In genomic region chr1:53293123-53293522, GRCh38 we compare ENCODE assay signal across 12 cellular contexts. TPM values are rescaled to one million over a fixed set of nuclear protein-coding genes. Genes with fewer than 3 reads are reported as not detected.
DNase-seq lines count a peak whose midpoint lies in the region; ATAC-seq and TF ChIP-seq lines count a peak whose summit lies in the region.
"Had no signal": no experiment of that assay in that cellular context is flagged by ENCODE, and none has a peak within 500 bp of the region (broad histone marks: within the 10 kb centered on the region; RNA-seq: fewer than 3 reads in every experiment).

No MANE protein-coding gene starts in this region.

- TF ChIP-seq CTCF in cardiac fibroblast (IDR thresholded peaks at IDR 0.05; ENCODE audit: low read depth, low read length): no peak
- TF ChIP-seq CTCF in omental fat pad (IDR thresholded peaks at IDR 0.05): no peak

- no peak for ATAC-seq in stimulated activated memory B cell treated with anti-CD40 and anti-IgM and Interleukin-4, amounts not matched to agents 10 μg/mL and 1 μg/mL and 100 μg/mL, for 72 hours
- ATAC-seq in omental fat pad (ENCODE audit: low FRiP score): no peak

- H3K4me3 ChIP-seq in cardiac fibroblast (replicated peaks in 1 of 2; ENCODE audit: low read depth in 2 of 2, low read length in 2 of 2): no peak overlapping the region

- peak overlapping the region; percentile 30 for H3K27ac Mint-ChIP-seq in activated naive CD4-positive, alpha-beta T cell treated with anti-CD3 and anti-CD28 coated beads for 36 hours
- peak overlapping the region; percentile 58 for H3K27ac Mint-ChIP-seq in stimulated activated memory B cell treated with anti-CD40 and anti-IgM and Interleukin-4, amounts not matched to agents 10 μg/mL and 1 μg/mL and 100 μg/mL, for 72 hours
- H3K27ac Mint-ChIP-seq: activated naive CD4-positive, alpha-beta T cell treated with anti-CD3 and anti-CD28 coated beads, Interleukin-2, amount 50 U/mL, for 24 hours had no signal

- intact Hi-C loops in activated naive CD4-positive, alpha-beta T cell treated with anti-CD3 and anti-CD28 coated beads for 36 hours (cut with micrococcal nuclease): loop anchor here (5.0 kb wide), 1 partner anchor 99 kb away; no protein-coding TSS in a partner anchor

- H3K36me3 Mint-ChIP-seq in activated naive CD4-positive, alpha-beta T cell treated with anti-CD3 and anti-CD28 coated beads for 36 hours (ENCODE audit: low read depth): peaks cover 7% of the 10 kb centered on the region
- H3K36me3 Mint-ChIP-seq in stimulated activated memory B cell treated with anti-CD40 and anti-IgM and Interleukin-4, amounts not matched to agents 10 μg/mL and 1 μg/mL and 100 μg/mL, for 72 hours: peaks cover 24% of the 10 kb centered on the region
- H3K36me3 Mint-ChIP-seq: activated naive CD4-positive, alpha-beta T cell treated with anti-CD3 and anti-CD28 coated beads, Interleukin-2, amount 50 U/mL, for 24 hours had no signal

- DNase-seq in activated naive CD4-positive, alpha-beta T cell treated with anti-CD3 and anti-CD28 coated beads for 36 hours: no peak
- DNase-seq in activated naive CD4-positive, alpha-beta T cell treated with Interleukin-2 at 50 U/mL for 16 hours: no peak
- DNase-seq in LHCN-M2 (ENCODE audit: low read depth): peak; percentile 83
- DNase-seq in cardiac fibroblast (ENCODE audit: low read depth in 2 of 2): peak; percentile 38 to 65
- DNase-seq in cerebellar cortex (ENCODE audit: low spot score): no peak
- no peak for DNase-seq in omental fat pad (ENCODE audit: low spot score)
- DNase-seq in NCI-H748 (lab: John Stamatoyannopoulos, UW; ENCODE audit: unreplicated experiment): no peak
- DNase-seq: NCI-H226; stimulated activated naive CD4-positive, alpha-beta T cell; T1000 had no signal

- no peak overlapping the region for H3K4me3 Mint-ChIP-seq in activated naive CD4-positive, alpha-beta T cell treated with anti-CD3 and anti-CD28 coated beads for 36 hours
- no peak overlapping the region for H3K4me3 Mint-ChIP-seq in stimulated activated memory B cell treated with anti-CD40 and anti-IgM and Interleukin-4, amounts not matched to agents 10 μg/mL and 1 μg/mL and 100 μg/mL, for 72 hours
- H3K4me3 Mint-ChIP-seq: activated naive CD4-positive, alpha-beta T cell treated with anti-CD3 and anti-CD28 coated beads, Interleukin-2, amount 50 U/mL, for 24 hours had no signal

- no peaks in the 10 kb centered on the region for H3K27me3 Mint-ChIP-seq in activated naive CD4-positive, alpha-beta T cell treated with anti-CD3 and anti-CD28 coated beads for 36 hours (ENCODE audit: low read depth)
- no peaks in the 10 kb centered on the region for H3K27me3 Mint-ChIP-seq in stimulated activated memory B cell treated with anti-CD40 and anti-IgM and Interleukin-4, amounts not matched to agents 10 μg/mL and 1 μg/mL and 100 μg/mL, for 72 hours
- H3K27me3 Mint-ChIP-seq: activated naive CD4-positive, alpha-beta T cell treated with anti-CD3 and anti-CD28 coated beads, Interleukin-2, amount 50 U/mL, for 24 hours had no signal

- H3K9me3 Mint-ChIP-seq in activated naive CD4-positive, alpha-beta T cell treated with anti-CD3 and anti-CD28 coated beads for 36 hours: no peaks in the 10 kb centered on the region
- H3K9me3 Mint-ChIP-seq in stimulated activated memory B cell treated with anti-CD40 and anti-IgM and Interleukin-4, amounts not matched to agents 10 μg/mL and 1 μg/mL and 100 μg/mL, for 72 hours: no peaks in the 10 kb centered on the region
- H3K9me3 Mint-ChIP-seq: activated naive CD4-positive, alpha-beta T cell treated with anti-CD3 and anti-CD28 coated beads, Interleukin-2, amount 50 U/mL, for 24 hours had no signal

- CTCF ChIA-PET in activated naive CD4-positive, alpha-beta T cell treated with anti-CD3 and anti-CD28 coated beads for 36 hours (lab: Charles Lee): interaction anchor here (2.7 kb wide), 1 partner anchor 15 kb away, joined by 11 read pairs; no protein-coding TSS in a partner anchor

- H3K4me1 Mint-ChIP-seq in activated naive CD4-positive, alpha-beta T cell treated with anti-CD3 and anti-CD28 coated beads for 36 hours (ENCODE audit: low read depth): peaks cover 27% of the 10 kb centered on the region
- H3K4me1 Mint-ChIP-seq in stimulated activated memory B cell treated with anti-CD40 and anti-IgM and Interleukin-4, amounts not matched to agents 10 μg/mL and 1 μg/mL and 100 μg/mL, for 72 hours: peaks cover 47% of the 10 kb centered on the region

RNA-seq across cellular contexts. Expression of gene LRP8, which starts 34.7 kb away (rescaled TPM):
- total RNA-seq in activated naive CD4-positive, alpha-beta T cell treated with anti-CD3 and anti-CD28 coated beads for 36 hours: 10 to 100 TPM; 27.7 to 32.9 TPM
- 7.7 and 10.0 TPM in 2 replicates for total RNA-seq in LHCN-M2 (2014; rRNA removed)
- polyA plus RNA-seq in LHCN-M2 (2012): 4.2 TPM
- total RNA-seq in omental fat pad: 10 to 100 TPM in 1 of 4 donors, 1 to 10 TPM in 3; 1.6 to 22.0 (median 7.4) TPM

RNA-seq across cellular contexts. Expression of gene MAGOH, which starts 54.8 kb away (rescaled TPM):
- 10 to 100 TPM; 83.7 to 87.2 TPM for total RNA-seq in activated naive CD4-positive, alpha-beta T cell treated with anti-CD3 and anti-CD28 coated beads for 36 hours
- total RNA-seq in LHCN-M2 (2014; rRNA removed) (31.7 and 36.5 TPM in 2 replicates), omental fat pad (10 to 100 TPM; 20.3 to 46.7 (median 26.8) TPM)
- 70.6 TPM for polyA plus RNA-seq in LHCN-M2 (2012)

Comparison
In these comparisons a context has a peak if more than half of its experiments do, and no peak if none do; other contexts are left out.
1. DNase-seq: peak in LHCN-M2 (single experiment) and cardiac fibroblast (2 of 2); none in activated naive CD4-positive, alpha-beta T cell treated with anti-CD3 and anti-CD28 coated beads for 36 hours (single experiment), activated naive CD4-positive, alpha-beta T cell treated with Interleukin-2 at 50 U/mL for 16 hours (single experiment), cerebellar cortex (single experiment), omental fat pad (single experiment) and NCI-H748 (single experiment).